ENCODE assay signal across 22 cellular contexts in the genomic region with DNA sequence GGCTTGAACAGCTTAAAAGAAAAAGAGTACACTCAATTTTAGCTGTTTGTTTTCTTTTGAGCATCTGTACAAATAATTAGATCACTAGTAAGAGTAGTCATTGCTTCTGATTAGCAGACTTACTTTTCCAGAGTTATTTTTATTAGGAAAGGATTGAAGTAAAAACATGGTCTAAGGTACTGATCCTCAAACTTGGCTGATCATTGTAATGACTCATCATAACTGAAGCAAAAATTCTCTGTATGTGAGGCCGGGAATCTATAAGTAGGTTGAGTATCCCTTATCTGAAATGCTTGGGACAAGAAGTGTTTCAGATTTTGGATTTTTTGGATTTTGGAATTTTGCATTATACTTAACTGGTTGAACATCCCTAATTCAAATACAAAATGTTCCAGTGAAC.
"Had no signal": no experiment of that assay in that cellular context is flagged by ENCODE, and none has a peak within 500 bp of the region (broad histone marks: within the 10 kb centered on the region; RNA-seq: fewer than 3 reads in every experiment).

No MANE protein-coding gene starts in this region.

- H3K27ac Mint-ChIP-seq: immature natural killer cell; mesothelial cell of epicardium; natural killer cell; neural progenitor cell; progenitor cell of endocrine pancreas; stimulated activated effector memory CD8-positive, alpha-beta T cell treated with anti-CD3 and anti-CD28 coated beads, Interleukin-12 subunit alpha, Interleukin-12 subunit beta, amount 100 ng/mL, for 72 hours; type B pancreatic cell had no signal

- H3K9ac ChIP-seq: neural progenitor cell had no signal

- H3K4me1 ChIP-seq: colonic mucosa, neural progenitor cell, suprapubic skin, thyroid gland had no signal

- H3K27ac ChIP-seq: colonic mucosa, neural progenitor cell, pancreas, suprapubic skin, thyroid gland had no signal

- H3K27me3 ChIP-seq: colonic mucosa, neural progenitor cell, pancreas, suprapubic skin, thyroid gland had no signal

- H3K4me3 ChIP-seq: colonic mucosa, neural progenitor cell, pancreas, smooth muscle cell, suprapubic skin, thyroid gland had no signal

- H3K9me3 ChIP-seq: colonic mucosa, pancreas, suprapubic skin, thyroid gland had no signal

- H3K4me2 ChIP-seq: neural progenitor cell, smooth muscle cell had no signal

- H3K4me1 Mint-ChIP-seq: mesothelial cell of epicardium; neural progenitor cell; stimulated activated effector memory CD8-positive, alpha-beta T cell treated with anti-CD3 and anti-CD28 coated beads, Interleukin-12 subunit alpha, Interleukin-12 subunit beta, amount 100 ng/mL, for 72 hours had no signal

- H3K9me3 Mint-ChIP-seq: immature natural killer cell; mesothelial cell of epicardium; natural killer cell; neural progenitor cell; stimulated activated effector memory CD8-positive, alpha-beta T cell treated with anti-CD3 and anti-CD28 coated beads, Interleukin-12 subunit alpha, Interleukin-12 subunit beta, amount 100 ng/mL, for 72 hours; type B pancreatic cell had no signal

- H3K36me3 Mint-ChIP-seq: stimulated activated effector memory CD8-positive, alpha-beta T cell treated with anti-CD3 and anti-CD28 coated beads, Interleukin-12 subunit alpha, Interleukin-12 subunit beta, amount 100 ng/mL, for 72 hours had no signal

- H2AFZ ChIP-seq: neural progenitor cell had no signal

- FAIRE-seq: kidney, pancreas, urothelium cell line had no signal

- H3K27me3 Mint-ChIP-seq: progenitor cell of endocrine pancreas, type B pancreatic cell had no signal

- ATAC-seq: natural killer cell; pancreas; right cardiac atrium; stimulated activated effector memory CD8-positive, alpha-beta T cell treated with anti-CD3 and anti-CD28 coated beads, Interleukin-12 subunit alpha, Interleukin-12 subunit beta, amount 100 ng/mL, for 72 hours; stimulated activated naive CD8-positive, alpha-beta T cell treated with anti-CD3 and anti-CD28 coated beads, Interleukin-15, Interleukin-2, amounts not matched to agents 100 U/mL and 50 U/mL, for 24 hours had no signal

- DNase-seq: cerebellar nuclear complex; colonic mucosa; dermis blood vessel endothelial cell; foreskin fibroblast; immature natural killer cell; kidney; natural killer cell; occipital lobe; pancreas; right cardiac atrium; stimulated activated CD4-positive, alpha-beta T cell treated with anti-CD3 and anti-CD28 coated beads, Interleukin-4, amount 100 ng/mL, for 1 hour; stimulated activated CD8-positive, alpha-beta memory T cell treated with anti-CD3 and anti-CD28 coated beads, Interleukin-4, amount 100 ng/mL, for 48 hours; stimulated activated naive CD8-positive, alpha-beta T cell treated with anti-CD3 and anti-CD28 coated beads, Interleukin-15, Interleukin-2, amounts not matched to agents 100 U/mL and 50 U/mL, for 24 hours; thyroid gland had no signal

- H3K4me3 Mint-ChIP-seq: immature natural killer cell; mesothelial cell of epicardium; natural killer cell; neural progenitor cell; stimulated activated effector memory CD8-positive, alpha-beta T cell treated with anti-CD3 and anti-CD28 coated beads, Interleukin-12 subunit alpha, Interleukin-12 subunit beta, amount 100 ng/mL, for 72 hours; type B pancreatic cell had no signal
